Comparison of ENCODE assay signal across 25 cellular contexts in the genomic region with DNA sequence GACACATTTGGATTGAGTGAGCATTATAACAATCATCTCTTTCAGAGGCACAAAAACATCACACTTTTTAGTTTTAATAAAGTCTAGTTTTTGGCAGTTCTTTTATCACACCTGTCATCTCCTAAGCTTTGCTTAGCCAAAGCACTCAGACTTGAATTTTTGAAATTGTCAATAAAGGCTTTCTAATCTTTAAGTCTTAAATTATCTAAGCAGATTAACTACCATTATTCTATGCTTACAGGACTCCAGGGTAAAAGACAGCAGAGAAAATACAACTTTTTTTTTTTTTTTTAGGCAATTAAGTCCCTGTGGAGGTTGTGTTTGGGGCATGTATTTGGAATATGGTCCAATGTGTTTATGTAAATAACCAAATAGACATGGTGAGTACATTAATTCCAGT. TPM values are rescaled to one million over a fixed set of nuclear protein-coding genes. Genes with fewer than 3 reads are reported as not detected.
DNase-seq lines count a peak whose midpoint lies in the region; TF ChIP-seq lines count a peak whose summit lies in the region.
"Had no signal": no experiment of that assay in that cellular context is flagged by ENCODE, and none has a peak within 500 bp of the region (broad histone marks: within the 10 kb centered on the region; RNA-seq: fewer than 3 reads in every experiment).

No MANE protein-coding gene starts in this region.

- H3K36me3 ChIP-seq in HEK293 (ENCODE audit: control insufficient read depth in 2 of 2, insufficient read depth in 1 of 2, low read length in 2 of 2) (no peaks in the 10 kb centered on the region), neural cell (ENCODE audit: insufficient read depth, low read length) (no peaks in the 10 kb centered on the region)
- H3K36me3 ChIP-seq: BE2C, BLaER1 had no signal

- no peak for TF ChIP-seq RAD21 in neural cell (conservative IDR thresholded peaks at IDR 0.05)

- H3K27me3 ChIP-seq in neural cell (ENCODE audit: insufficient read depth, low read depth, low read length) = no peaks in the 10 kb centered on the region
- H3K27me3 ChIP-seq: BE2C, BLaER1 had no signal

- no peaks in the 10 kb centered on the region for H3F3A ChIP-seq in neural cell (ENCODE audit: insufficient read depth, low read length, poor library complexity, severe bottlenecking)

- H3K4me2 ChIP-seq in neural cell (ENCODE audit: low read length) = no peak overlapping the region
- H3K4me2 ChIP-seq: BLaER1 had no signal

- POLR2A ChIA-PET in HEK293 (lab: Yijun Ruan, JAX) = interaction anchor here (1.1 kb wide), 1 partner anchor 18 kb away, joined by 3 read pairs; a partner anchor contains a TSS

- CTCF ChIA-PET in HEK293 (lab: Yijun Ruan, JAX) = no interaction called here

- H3K79me2 ChIP-seq in neural cell (replicated peaks; ENCODE audit: insufficient read depth, low read length) = peaks cover 83% of the 10 kb centered on the region

- no peak overlapping the region for H3K4me3 ChIP-seq in HEK293 (ENCODE audit: low read depth, low read length)
- peak overlapping the region; percentile 73 for H3K4me3 ChIP-seq in neural cell (ENCODE audit: low read length)
- H3K4me3 ChIP-seq: BLaER1 had no signal

- no peak overlapping the region for H2AFZ ChIP-seq in neural cell (ENCODE audit: low read depth, low read length)

- no peaks in the 10 kb centered on the region for H3K9me3 ChIP-seq in HEK293 (ENCODE audit: control insufficient read depth, insufficient read depth, low read depth, low read length)
- no peaks in the 10 kb centered on the region for H3K9me3 ChIP-seq in neural cell (ENCODE audit: low read length)
- H3K9me3 ChIP-seq: BE2C, Caco-2 had no signal

- TF ChIP-seq CTCF in HEK293 (tag by site-specific recombination; IDR thresholded peaks at IDR 0.05) = no peak
- no peak for TF ChIP-seq CTCF in neural cell (IDR thresholded peaks at IDR 0.05; ENCODE audit: poor library complexity, severe bottlenecking)

- no peaks in the 10 kb centered on the region for H4K20me1 ChIP-seq in neural cell (ENCODE audit: insufficient read depth)
- H4K20me1 ChIP-seq: BLaER1 had no signal

- H3K9me2 ChIP-seq in neural cell (ENCODE audit: insufficient read depth, low read length) = no peaks in the 10 kb centered on the region

- TF ChIP-seq EP300 in neural cell (conservative IDR thresholded peaks at IDR 0.05; ENCODE audit: poor library complexity, severe bottlenecking) = no peak

- peak overlapping the region; percentile 98 for H3K9ac ChIP-seq in neural cell (ENCODE audit: low read length)
- H3K9ac ChIP-seq: BLaER1 had no signal

- no peak overlapping the region for H3K27ac ChIP-seq in HEK293 (ENCODE audit: extremely low read depth, low read depth, low read length)
- peak overlapping the region; percentile 100 for H3K27ac ChIP-seq in neural cell (ENCODE audit: low read length)
- H3K27ac ChIP-seq: BLaER1 had no signal

- DNase-seq in NCI-H82 treated with DMSO at 0.1 percent for 48 hours (lab: John Stamatoyannopoulos, UW; ENCODE audit: unreplicated experiment) = peak; percentile 50
- DNase-seq in activated naive CD4-positive, alpha-beta T cell treated with Interleukin-2 at 50 U/mL for 16 hours = no peak
- no peak for DNase-seq in COLO668 (lab: John Stamatoyannopoulos, UW; ENCODE audit: unreplicated experiment)
- DNase-seq in stimulated activated CD4-positive, alpha-beta T cell treated with anti-CD3 and anti-CD28 coated beads, Interleukin-12 subunit alpha, Interleukin-12 subunit beta, amount 100 ng/mL, for 4 hours = no peak
- DNase-seq: 8988T; ACHN; BE2C; C1 segment of cervical spinal cord; Caco-2; Calu3; CD4-positive, alpha-beta memory T cell; CD4-positive, CD25-positive, alpha-beta regulatory T cell; CD8-positive, alpha-beta memory T cell; DMS 273 treated with DMSO at 0.1 percent for 48 hours; DMS153; DMS53; DMS79; DND-41; EL; GDM1 had no signal

- H3K4me1 ChIP-seq in HEK293 (ENCODE audit: control insufficient read depth, insufficient read depth, low read length) = peaks cover 15% of the 10 kb centered on the region
- H3K4me1 ChIP-seq: BE2C, BLaER1, Caco-2 had no signal

TF ChIP-seq in HEK293, 187 proteins besides CTCF, POLR2A, EP300 and RAD21:
- TF ChIP-seq, protein P1, sequence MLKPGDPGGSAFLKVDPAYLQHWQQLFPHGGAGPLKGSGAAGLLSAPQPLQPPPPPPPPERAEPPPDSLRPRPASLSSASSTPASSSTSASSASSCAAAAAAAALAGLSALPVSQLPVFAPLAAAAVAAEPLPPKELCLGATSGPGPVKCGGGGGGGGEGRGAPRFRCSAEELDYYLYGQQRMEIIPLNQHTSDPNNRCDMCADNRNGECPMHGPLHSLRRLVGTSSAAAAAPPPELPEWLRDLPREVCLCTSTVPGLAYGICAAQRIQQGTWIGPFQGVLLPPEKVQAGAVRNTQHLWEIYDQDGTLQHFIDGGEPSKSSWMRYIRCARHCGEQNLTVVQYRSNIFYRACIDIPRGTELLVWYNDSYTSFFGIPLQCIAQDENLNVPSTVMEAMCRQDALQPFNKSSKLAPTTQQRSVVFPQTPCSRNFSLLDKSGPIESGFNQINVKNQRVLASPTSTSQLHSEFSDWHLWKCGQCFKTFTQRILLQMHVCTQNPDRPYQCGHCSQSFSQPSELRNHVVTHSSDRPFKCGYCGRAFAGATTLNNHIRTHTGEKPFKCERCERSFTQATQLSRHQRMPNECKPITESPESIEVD (tag by site-specific recombination; IDR thresholded peaks at IDR 0.05) = peak; percentile 51; the same call in 1 of the 2 replicates
- TF ChIP-seq REPIN1 (tag by site-specific recombination; IDR thresholded peaks at IDR 0.05; ENCODE audit: low read depth) = no peak

TF ChIP-seq in neural cell, 6 proteins besides CTCF, POLR2A, EP300 and RAD21:
- TF ChIP-seq, protein P2, sequence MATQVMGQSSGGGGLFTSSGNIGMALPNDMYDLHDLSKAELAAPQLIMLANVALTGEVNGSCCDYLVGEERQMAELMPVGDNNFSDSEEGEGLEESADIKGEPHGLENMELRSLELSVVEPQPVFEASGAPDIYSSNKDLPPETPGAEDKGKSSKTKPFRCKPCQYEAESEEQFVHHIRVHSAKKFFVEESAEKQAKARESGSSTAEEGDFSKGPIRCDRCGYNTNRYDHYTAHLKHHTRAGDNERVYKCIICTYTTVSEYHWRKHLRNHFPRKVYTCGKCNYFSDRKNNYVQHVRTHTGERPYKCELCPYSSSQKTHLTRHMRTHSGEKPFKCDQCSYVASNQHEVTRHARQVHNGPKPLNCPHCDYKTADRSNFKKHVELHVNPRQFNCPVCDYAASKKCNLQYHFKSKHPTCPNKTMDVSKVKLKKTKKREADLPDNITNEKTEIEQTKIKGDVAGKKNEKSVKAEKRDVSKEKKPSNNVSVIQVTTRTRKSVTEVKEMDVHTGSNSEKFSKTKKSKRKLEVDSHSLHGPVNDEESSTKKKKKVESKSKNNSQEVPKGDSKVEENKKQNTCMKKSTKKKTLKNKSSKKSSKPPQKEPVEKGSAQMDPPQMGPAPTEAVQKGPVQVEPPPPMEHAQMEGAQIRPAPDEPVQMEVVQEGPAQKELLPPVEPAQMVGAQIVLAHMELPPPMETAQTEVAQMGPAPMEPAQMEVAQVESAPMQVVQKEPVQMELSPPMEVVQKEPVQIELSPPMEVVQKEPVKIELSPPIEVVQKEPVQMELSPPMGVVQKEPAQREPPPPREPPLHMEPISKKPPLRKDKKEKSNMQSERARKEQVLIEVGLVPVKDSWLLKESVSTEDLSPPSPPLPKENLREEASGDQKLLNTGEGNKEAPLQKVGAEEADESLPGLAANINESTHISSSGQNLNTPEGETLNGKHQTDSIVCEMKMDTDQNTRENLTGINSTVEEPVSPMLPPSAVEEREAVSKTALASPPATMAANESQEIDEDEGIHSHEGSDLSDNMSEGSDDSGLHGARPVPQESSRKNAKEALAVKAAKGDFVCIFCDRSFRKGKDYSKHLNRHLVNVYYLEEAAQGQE (IDR thresholded peaks at IDR 0.05; ENCODE audit: borderline replicate concordance) = no peak
- no peak for TF ChIP-seq EZH2 (IDR thresholded peaks at IDR 0.05; ENCODE audit: borderline replicate concordance, insufficient read depth, low read length, poor library complexity, severe bottlenecking)
- TF ChIP-seq TAF1 (IDR thresholded peaks at IDR 0.05; ENCODE audit: low read depth) = no peak
- TF ChIP-seq MXI1 (conservative IDR thresholded peaks at IDR 0.05; ENCODE audit: poor library complexity, severe bottlenecking) = no peak
- TF ChIP-seq SMC3 (conservative IDR thresholded peaks at IDR 0.05; ENCODE audit: poor library complexity) = no peak
- no peak for TF ChIP-seq POLR2AphosphoS5 (IDR thresholded peaks at IDR 0.05)
TF ChIP-seq in neural cell: peak in this region for 0.

RNA-seq across cellular contexts. Expression of a gene that starts 17.6 kb away (rescaled TPM):
- polyA plus RNA-seq in neural cell = 53.6 and 58.8 TPM in 2 replicates
- 94.0 and 104 TPM in 2 replicates for polyA minus RNA-seq in neural cell
- polyA plus RNA-seq: AG04450; CD14-positive monocyte; CD4-positive, alpha-beta memory T cell; CD4-positive, CD25-positive, alpha-beta regulatory T cell; CD8-positive, alpha-beta memory T cell had no signal

RNA-seq across cellular contexts. Expression of a gene that starts 36.9 kb away (rescaled TPM):
- polyA plus RNA-seq in neural cell = 40.5 and 44.6 TPM in 2 replicates
- polyA minus RNA-seq in neural cell = 61.4 and 76.9 TPM in 2 replicates
- polyA plus RNA-seq: AG04450; CD14-positive monocyte; CD4-positive, alpha-beta memory T cell; CD4-positive, CD25-positive, alpha-beta regulatory T cell; CD8-positive, alpha-beta memory T cell had no signal
